Comparison of ENCODE assay signal across 17 cellular contexts in the genomic region with DNA sequence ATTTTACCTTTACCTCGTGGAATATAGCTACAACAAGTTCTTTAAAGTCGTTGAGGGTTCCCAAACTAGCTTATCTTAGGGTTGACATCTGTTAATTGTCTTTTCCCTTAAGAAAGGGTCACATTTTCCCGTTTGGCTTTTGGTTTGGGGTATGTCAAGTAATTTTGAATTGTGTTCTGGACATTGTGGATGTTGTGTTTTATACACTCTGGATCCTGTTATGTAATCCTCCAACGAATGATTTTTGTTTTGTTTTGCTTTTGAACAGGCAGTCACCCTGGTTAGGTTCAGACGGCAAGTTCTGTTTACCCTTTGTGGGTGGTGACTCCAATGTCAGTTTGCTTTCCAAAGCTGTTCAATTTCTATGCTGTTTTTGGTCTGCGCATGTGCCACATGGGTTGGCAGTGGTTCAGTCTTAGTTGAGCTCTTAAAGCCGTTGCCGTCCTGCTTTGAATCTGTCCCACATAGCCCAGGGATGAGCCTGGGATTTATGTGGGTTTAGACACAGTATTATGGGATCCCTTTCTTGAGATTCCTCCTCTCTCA.
DNase-seq lines count a peak whose midpoint lies in the region; ATAC-seq, FAIRE-seq and TF ChIP-seq lines count a peak whose summit lies in the region.
"Had no signal": no experiment of that assay in that cellular context is flagged by ENCODE, and none has a peak within 500 bp of the region (broad histone marks: within the 10 kb centered on the region; RNA-seq: fewer than 3 reads in every experiment).

No MANE protein-coding gene starts in this region.

- dilution Hi-C loops in endothelial cell of umbilical vein (cut with MboI; ENCODE audit: extremely low pct_ligation_motif_present, low sequenced_read_pairs) = no loop called here

- H3K9me1 ChIP-seq in endothelial cell of umbilical vein (replicated peaks; ENCODE audit: control insufficient read depth, extremely low read depth, insufficient read depth, low read length) = no peaks in the 10 kb centered on the region

- H3K4me3 ChIP-seq in adipocyte (ENCODE audit: low read length) (peak overlapping the region; percentile 13), endothelial cell of umbilical vein (replicated peaks in 1 of 3; ENCODE audit: insufficient read depth in 1 of 3, low read depth in 1 of 3, low read length in 3 of 3) (no peak overlapping the region), mesenchymal stem cell (ENCODE audit: insufficient read depth in 1 of 2, low read depth in 1 of 2, low read length in 2 of 2) (peak overlapping the region in 1 of 2 experiments; percentile 41)

- no peak overlapping the region for H3K4ac ChIP-seq in mesenchymal stem cell (ENCODE audit: low read depth in 1 of 2, low read length in 2 of 2)

- no peak for FAIRE-seq in endothelial cell of umbilical vein (lab: Jason Lieb, UNC)
- FAIRE-seq: A204.1, D721Med, GM12892, GM19239 had no signal

- H3K27me3 ChIP-seq in adipocyte (replicated peaks; ENCODE audit: control insufficient read depth, insufficient read depth, low read length) (no peaks in the 10 kb centered on the region), endothelial cell of umbilical vein (ENCODE audit: control insufficient read depth in 2 of 2, insufficient read depth in 2 of 2, low read length in 2 of 2) (no peaks in the 10 kb centered on the region), mesenchymal stem cell (ENCODE audit: control insufficient read depth in 1 of 2, insufficient read depth in 1 of 2, low read length in 2 of 2) (no peaks in the 10 kb centered on the region)

- no peak overlapping the region for H3K23ac ChIP-seq in mesenchymal stem cell (ENCODE audit: low read length in 2 of 2)

- peaks cover 81% of the 10 kb centered on the region for H3K36me3 Mint-ChIP-seq in T-cell

- intact Hi-C loops in endothelial cell of umbilical vein (cut with micrococcal nuclease) = loop anchor here (5.0 to 10.0 kb wide), 2 partner anchors 102 to 280 kb away; a partner anchor contains a TSS

- H3K9ac ChIP-seq in adipocyte (ENCODE audit: low read length) (no peak overlapping the region), endothelial cell of umbilical vein (replicated peaks; ENCODE audit: extremely low read depth, insufficient read depth, low read length) (no peak overlapping the region), mesenchymal stem cell (ENCODE audit: low read length) (no peak overlapping the region)

- peaks cover 4 to 31% (median 11%) of the 10 kb centered on the region in 3 donors for H3K9me3 Mint-ChIP-seq in T-cell

- CTCF ChIA-PET in endothelial cell of umbilical vein (lab: Charles Lee) = interaction anchor here (0.7 to 1.3 kb wide), 5 partner anchors 8 to 311 kb away, joined by 3 to 7 read pairs (median 5); no protein-coding TSS in a partner anchor
- CTCF ChIA-PET in T-cell (lab: Charles Lee) = no interaction called here

- H2BK5ac ChIP-seq in mesenchymal stem cell (ENCODE audit: low read depth, low read length, poor library complexity, severe bottlenecking) = no peak overlapping the region

- H3K27ac ChIP-seq in endothelial cell of umbilical vein (ENCODE audit: insufficient read depth, low read depth, low read length) (peak overlapping the region; percentile 38), mesenchymal stem cell (ENCODE audit: low read length, poor library complexity, severe bottlenecking) (no peak overlapping the region)

- no peaks in the 10 kb centered on the region for H3K27me3 Mint-ChIP-seq in T-cell
- H3K27me3 Mint-ChIP-seq: B cell; CD4-positive, alpha-beta T cell; IgD-negative memory B cell had no signal

- H3K4me3 Mint-ChIP-seq in T-cell = no peak overlapping the region
- H3K4me3 Mint-ChIP-seq: B cell; CD4-positive, alpha-beta T cell; IgD-negative memory B cell had no signal

- H2BK12ac ChIP-seq in mesenchymal stem cell (ENCODE audit: low read length in 2 of 2) = no peak overlapping the region

- BruUV-seq in endothelial cell of umbilical vein (replicated peaks; lab: Mats Ljungman, UMichigan) = no TSS peak

- WGBS in mesenchymal stem cell = 93% methylated on average over 8 of the region's 8 CpGs

- peak overlapping the region; percentile 31 for H3K4me2 ChIP-seq in endothelial cell of umbilical vein (ENCODE audit: insufficient read depth, low read length)
- no peak overlapping the region for H3K4me2 ChIP-seq in mesenchymal stem cell (ENCODE audit: low read length, poor library complexity, severe bottlenecking)

- H4K20me1 ChIP-seq in endothelial cell of umbilical vein (replicated peaks; ENCODE audit: control insufficient read depth, extremely low read depth, insufficient read depth, low read length) = no peaks in the 10 kb centered on the region

- peaks cover 4% of the 10 kb centered on the region for H3K79me2 ChIP-seq in endothelial cell of umbilical vein (ENCODE audit: control insufficient read depth, insufficient read depth, low read length)

- no peak overlapping the region for H4K8ac ChIP-seq in mesenchymal stem cell (ENCODE audit: low read length)

- no peak overlapping the region for H2BK15ac ChIP-seq in mesenchymal stem cell (ENCODE audit: low read depth, poor library complexity, severe bottlenecking)

- no peaks in the 10 kb centered on the region for H3K4me1 Mint-ChIP-seq in T-cell
- H3K4me1 Mint-ChIP-seq: IgD-negative memory B cell had no signal

- no peak for TF ChIP-seq POLR2A in endothelial cell of umbilical vein (IDR thresholded peaks at IDR 0.05; ENCODE audit: low read depth, low read length)

- POLR2A ChIA-PET in endothelial cell of umbilical vein (lab: Charles Lee) = no interaction called here
- POLR2A ChIA-PET in T-cell (lab: Charles Lee) = no interaction called here

- H3K36me3 ChIP-seq in adipocyte (ENCODE audit: control insufficient read depth, insufficient read depth, low read length, severe bottlenecking) = peaks cover 40% of the 10 kb centered on the region
- H3K36me3 ChIP-seq in endothelial cell of umbilical vein (ENCODE audit: control insufficient read depth in 2 of 2, extremely low read depth in 1 of 2, insufficient read depth in 2 of 2, low read length in 2 of 2) = peaks cover 0 to 6% of the 10 kb centered on the region in 2 experiments
- peaks cover 32 to 59% of the 10 kb centered on the region in 2 experiments for H3K36me3 ChIP-seq in mesenchymal stem cell (ENCODE audit: control insufficient read depth in 1 of 2, insufficient read depth in 2 of 2, low read depth in 1 of 2, low read length in 2 of 2)

- DNase-seq in adipocyte (ENCODE audit: low read depth) = no peak
- DNase-seq in endothelial cell of umbilical vein (ENCODE audit: low read depth, low spot score) = no peak
- peak; percentile 9 for DNase-seq in mesenchymal stem cell
- DNase-seq in NCI-H345 (lab: John Stamatoyannopoulos, UW) = no peak
- DNase-seq in T-cell = no peak
- no peak for DNase-seq in DMS 273 treated with DMSO at 0.1 percent for 48 hours (lab: John Stamatoyannopoulos, UW)
- DNase-seq: C1 segment of cervical spinal cord; CD4-positive, alpha-beta T cell; DND-41; GDM1 had no signal

- no peak overlapping the region for H3K18ac ChIP-seq in mesenchymal stem cell (ENCODE audit: low read depth in 1 of 2, low read length in 2 of 2)

- no peak overlapping the region for H3K14ac ChIP-seq in mesenchymal stem cell (ENCODE audit: low read length in 2 of 2)

- ATAC-seq in HG02610 (IDR thresholded peaks at IDR 0.05; ENCODE audit: unreplicated experiment) = no peak
- ATAC-seq in T-cell (replicated peaks in 1 of 4) = no peak

- no peak overlapping the region for H3K27ac Mint-ChIP-seq in T-cell
- H3K27ac Mint-ChIP-seq: B cell; CD4-positive, alpha-beta T cell; IgD-negative memory B cell had no signal

- H2AFZ ChIP-seq in endothelial cell of umbilical vein (ENCODE audit: low read depth, low read length) (no peak overlapping the region), mesenchymal stem cell (ENCODE audit: low read depth, low read length) (no peak overlapping the region)

- peaks cover 27% of the 10 kb centered on the region for H3K79me1 ChIP-seq in mesenchymal stem cell (replicated peaks; ENCODE audit: low read length, poor library complexity, severe bottlenecking)

- H2AK5ac ChIP-seq in mesenchymal stem cell (ENCODE audit: low read length, severe bottlenecking) = no peak overlapping the region

- H3K4me1 ChIP-seq in adipocyte (ENCODE audit: control insufficient read depth, insufficient read depth, low read length) (peaks cover 32% of the 10 kb centered on the region), endothelial cell of umbilical vein (ENCODE audit: control insufficient read depth, extremely low read depth, insufficient read depth, low read length) (peaks cover 13% of the 10 kb centered on the region), mesenchymal stem cell (ENCODE audit: control insufficient read depth, insufficient read depth, low read depth, low read length) (no peaks in the 10 kb centered on the region)

- no peak overlapping the region for H4K91ac ChIP-seq in mesenchymal stem cell (ENCODE audit: low read length)

- H3K9me3 ChIP-seq in adipocyte (ENCODE audit: control insufficient read depth, low read length) = peaks cover 21% of the 10 kb centered on the region
- H3K9me3 ChIP-seq in endothelial cell of umbilical vein (replicated peaks; ENCODE audit: control insufficient read depth, insufficient read depth, low read length) = no peaks in the 10 kb centered on the region
- H3K9me3 ChIP-seq in mesenchymal stem cell (ENCODE audit: control insufficient read depth, low read length) = peaks cover 25% of the 10 kb centered on the region

- H2BK120ac ChIP-seq in mesenchymal stem cell (ENCODE audit: low read depth, low read length) = no peak overlapping the region

- TF ChIP-seq CTCF in endothelial cell of umbilical vein (IDR thresholded peaks at IDR 0.05; ENCODE audit: extremely low read depth in 1 of 2, insufficient read depth in 1 of 2, low read depth in 1 of 2, low read length in 2 of 2) = no peak

TF ChIP-seq in endothelial cell of umbilical vein, 7 proteins besides CTCF, POLR2A, EP300 and RAD21:
- TF ChIP-seq POLR2AphosphoS5 (IDR thresholded peaks at IDR 0.05; ENCODE audit: insufficient read depth, low read depth, low read length) (no peak), FOS (IDR thresholded peaks at IDR 0.05; ENCODE audit: borderline replicate concordance, insufficient read depth, low read length) (no peak), MYC (IDR thresholded peaks at IDR 0.05; ENCODE audit: low read depth, low read length) (no peak), JUN (IDR thresholded peaks at IDR 0.05; ENCODE audit: borderline replicate concordance, insufficient read depth, insufficient read length, low read depth) (no peak), GATA2 (IDR thresholded peaks at IDR 0.05; ENCODE audit: insufficient read depth, insufficient read length, low read depth, low read length) (no peak), EZH2 (IDR thresholded peaks at IDR 0.05; ENCODE audit: borderline replicate concordance, low read depth, low read length, severe bottlenecking) (no peak)
- TF ChIP-seq, protein P1, sequence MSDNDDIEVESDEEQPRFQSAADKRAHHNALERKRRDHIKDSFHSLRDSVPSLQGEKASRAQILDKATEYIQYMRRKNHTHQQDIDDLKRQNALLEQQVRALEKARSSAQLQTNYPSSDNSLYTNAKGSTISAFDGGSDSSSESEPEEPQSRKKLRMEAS (IDR thresholded peaks at IDR 0.05; ENCODE audit: insufficient read depth, insufficient read length) = no peak
TF ChIP-seq in endothelial cell of umbilical vein: peak in this region for 0.
